Comparison of ENCODE assay signal across 14 cellular contexts in the genomic region with DNA sequence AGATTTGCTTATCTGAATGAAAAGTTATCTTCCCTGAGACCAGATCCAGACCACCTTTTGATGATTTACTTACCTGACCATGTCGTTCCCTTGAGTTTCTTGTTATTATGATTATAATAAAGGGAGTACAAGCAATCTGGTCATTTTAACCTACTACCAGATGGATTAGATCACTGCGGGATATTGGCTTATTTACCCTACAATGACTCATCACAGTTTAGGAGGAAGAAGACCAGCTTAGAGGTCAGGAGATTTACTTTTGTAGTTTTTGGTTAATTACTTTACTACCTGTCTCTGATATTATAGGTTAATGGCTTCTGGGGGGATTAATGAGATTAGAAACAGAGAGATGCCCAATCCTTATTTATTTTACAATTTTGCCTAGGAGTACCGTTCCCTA. TPM values are rescaled to one million over a fixed set of nuclear protein-coding genes. Genes with fewer than 3 reads are reported as not detected.
DNase-seq lines count a peak whose midpoint lies in the region; ATAC-seq, FAIRE-seq and TF ChIP-seq lines count a peak whose summit lies in the region.
"Had no signal": no experiment of that assay in that cellular context is flagged by ENCODE, and none has a peak within 500 bp of the region (broad histone marks: within the 10 kb centered on the region; RNA-seq: fewer than 3 reads in every experiment).

No MANE protein-coding gene starts in this region.

- no peaks in the 10 kb centered on the region for H3K36me3 ChIP-seq in astrocyte (ENCODE audit: insufficient read depth, low read length)
- no peaks in the 10 kb centered on the region for H3K36me3 ChIP-seq in HepG2 (replicated peaks in 1 of 2; ENCODE audit: control insufficient read depth in 1 of 2, insufficient read depth in 2 of 2, low read length in 2 of 2)

- CTCF ChIA-PET in HepG2 (lab: Yijun Ruan, JAX; ENCODE audit: low intra/inter-chr PET ratio, low total read pairs) = no interaction called here

- intact Hi-C loops in HepG2 (cut with micrococcal nuclease; ENCODE audit: unreplicated experiment) = no loop called here

- H3K4me3 ChIP-seq in astrocyte (ENCODE audit: insufficient read depth, low read depth, low read length) (no peak overlapping the region), HepG2 (replicated peaks in 1 of 3; ENCODE audit: insufficient read depth in 1 of 3, low read depth in 2 of 3, low read length in 3 of 3) (no peak overlapping the region)

- H3K4me2 ChIP-seq in astrocyte (ENCODE audit: low read length) (no peak overlapping the region), HepG2 (ENCODE audit: low read depth, low read length) (no peak overlapping the region)

- TF ChIP-seq RAD21 in HepG2 (CRISPR knock-in tag; IDR thresholded peaks at IDR 0.05) = no peak

- WGBS in HepG2 (ENCODE audit: low lambda C conversion rate) = 3% methylated on average over 3 of the region's 3 CpGs

- ATAC-seq in HepG2 (no peak), HG03442 (IDR thresholded peaks at IDR 0.05; ENCODE audit: unreplicated experiment) (no peak), GM21381 (IDR thresholded peaks at IDR 0.05; ENCODE audit: unreplicated experiment) (no peak)

- H3K4me3 Mint-ChIP-seq in astrocyte (ENCODE audit: unreplicated experiment) = no peak overlapping the region
- H3K4me3 Mint-ChIP-seq: CD4-positive, CD25-positive, alpha-beta regulatory T cell had no signal

- H3K79me2 ChIP-seq in astrocyte (ENCODE audit: insufficient read depth, low read length) (no peaks in the 10 kb centered on the region), HepG2 (ENCODE audit: insufficient read depth, low read length) (no peaks in the 10 kb centered on the region)

- H2AFZ ChIP-seq in astrocyte (ENCODE audit: low read depth, low read length) (no peak overlapping the region), HepG2 (ENCODE audit: low read length) (no peak overlapping the region)

- H3K9ac ChIP-seq in astrocyte (ENCODE audit: low read length) = no peak overlapping the region
- H3K9ac ChIP-seq in HepG2 (ENCODE audit: insufficient read depth, low read depth, low read length) = no peak overlapping the region

- TF ChIP-seq EP300 in HepG2 (IDR thresholded peaks at IDR 0.05; ENCODE audit: low read depth in 2 of 2, low read length in 2 of 2) (no peak), HepG2 (CRISPR knock-in tag; IDR thresholded peaks at IDR 0.05; ENCODE audit: borderline replicate concordance) (no peak)

- in situ Hi-C loops in HepG2 (cut with HindIII; ENCODE audit: extremely low pct_ligation_motif_present, low pct_unique_long_range_greater_than_20kb) = no loop called here

- TF ChIP-seq CTCF in astrocyte (IDR thresholded peaks at IDR 0.05; ENCODE audit: insufficient read depth, low read depth, low read length) (no peak), HepG2 (CRISPR knock-in tag; IDR thresholded peaks at IDR 0.05) (no peak)

- no peaks in the 10 kb centered on the region for H3K9me3 ChIP-seq in astrocyte (ENCODE audit: insufficient read depth, low read depth, low read length)
- H3K9me3 ChIP-seq in HepG2 (ENCODE audit: low read length) = no peaks in the 10 kb centered on the region

- POLR2A ChIA-PET in HepG2 (lab: Yijun Ruan, JAX) = no interaction called here

- peak; percentile 9 for DNase-seq in DMS 273 (lab: John Stamatoyannopoulos, UW; ENCODE audit: unreplicated experiment)
- DNase-seq in DMS 273 treated with DMSO at 0.1 percent for 48 hours (lab: John Stamatoyannopoulos, UW) = no peak
- DNase-seq in NCI-H2029 (lab: John Stamatoyannopoulos, UW) = peak; percentile 78
- DNase-seq in astrocyte (ENCODE audit: low read depth) = peak; percentile 62
- DNase-seq in HepG2 (ENCODE audit: low spot score) = peak; percentile 7
- DNase-seq in hippocampal formation (lab: John Stamatoyannopoulos, UW) = no peak
- DNase-seq: 8988T; amygdala; CD4-positive, CD25-positive, alpha-beta regulatory T cell; NCI-H526; SIG-M5 had no signal

- H3K27ac ChIP-seq in astrocyte (ENCODE audit: low read depth, low read length) (no peak overlapping the region), HepG2 (ENCODE audit: extremely low read length, insufficient read depth, low read length) (no peak overlapping the region)
- H3K27ac ChIP-seq: HL-60 had no signal

- no peaks in the 10 kb centered on the region for H3K27me3 ChIP-seq in astrocyte (ENCODE audit: insufficient read depth, low read length)
- H3K27me3 ChIP-seq in HepG2 (ENCODE audit: control insufficient read depth in 1 of 2, insufficient read depth in 2 of 2, low read length in 2 of 2) = no peaks in the 10 kb centered on the region

- H4K20me1 ChIP-seq in astrocyte (ENCODE audit: insufficient read depth, low read length) = no peaks in the 10 kb centered on the region
- no peaks in the 10 kb centered on the region for H4K20me1 ChIP-seq in HepG2 (ENCODE audit: insufficient read depth, low read length)

- peaks cover 28% of the 10 kb centered on the region for H3K4me1 Mint-ChIP-seq in astrocyte (ENCODE audit: low read depth, unreplicated experiment)
- H3K4me1 Mint-ChIP-seq: CD4-positive, CD25-positive, alpha-beta regulatory T cell had no signal

- no peaks in the 10 kb centered on the region for H3K9me3 Mint-ChIP-seq in astrocyte (ENCODE audit: unreplicated experiment)

- no peak for TF ChIP-seq POLR2A in HepG2 (IDR thresholded peaks at IDR 0.05; ENCODE audit: insufficient read depth in 1 of 2, low read depth in 2 of 2, low read length in 2 of 2)

- FAIRE-seq in astrocyte (lab: Jason Lieb, UNC) (no peak), HepG2 (lab: Jason Lieb, UNC) (no peak)

- H3K4me1 ChIP-seq in astrocyte (ENCODE audit: insufficient read depth, low read length) = no peaks in the 10 kb centered on the region
- H3K4me1 ChIP-seq in HepG2 (ENCODE audit: insufficient read depth, low read length) = no peaks in the 10 kb centered on the region

- H3K27ac Mint-ChIP-seq in astrocyte (ENCODE audit: unreplicated experiment) = no peak overlapping the region
- H3K27ac Mint-ChIP-seq: CD4-positive, CD25-positive, alpha-beta regulatory T cell had no signal

- H3K27me3 Mint-ChIP-seq in astrocyte (ENCODE audit: low read depth, unreplicated experiment) = no peaks in the 10 kb centered on the region

- H3K36me3 Mint-ChIP-seq in astrocyte (ENCODE audit: low read depth, unreplicated experiment) = no peaks in the 10 kb centered on the region
- H3K36me3 Mint-ChIP-seq: CD4-positive, CD25-positive, alpha-beta regulatory T cell had no signal

- BruUV-seq in HepG2 (replicated peaks; lab: Mats Ljungman, UMichigan) = no TSS peak

TF ChIP-seq in HepG2, 621 proteins besides CTCF, POLR2A, EP300 and RAD21:
- TF ChIP-seq SIN3B (IDR thresholded peaks at IDR 0.05; ENCODE audit: low read length) (no peak), FOXA3 (CRISPR knock-in tag; IDR thresholded peaks at IDR 0.05) (0 out of 2 replicates have a peak, but pooled peaks have one; percentile 18), ZMYM4 (CRISPR knock-in tag; IDR thresholded peaks at IDR 0.05) (no peak)

RNA-seq across cellular contexts. Expression of a gene that starts 10.7 kb away (rescaled TPM):
- 64.1 and 74.6 TPM in 2 replicates for total RNA-seq in astrocyte
- total RNA-seq in HepG2 (2016; rRNA removed; fragmentation: Illumina TruSeq; extraction: Trizol) = 1.5 and 2.2 TPM in 2 replicates
- total RNA-seq in HepG2 (2016; cell fraction: cytosol; rRNA removed; fragmentation: Illumina TruSeq; extraction: Trizol; ENCODE audit: low read depth) = 0.71 and 1.9 TPM in 2 replicates
- total RNA-seq in HepG2 (2016; cell fraction: insoluble cytoplasmic fraction; rRNA removed; fragmentation: Illumina TruSeq; extraction: Trizol) = 1.2 and 1.3 TPM in 2 replicates
- total RNA-seq in HepG2 (2016; cell fraction: membrane; rRNA removed; fragmentation: Illumina TruSeq; extraction: Trizol) = 1.8 and 2.9 TPM in 2 replicates
- 0.90 and 1.4 TPM in 2 replicates for total RNA-seq in HepG2 (2016; cell fraction: nucleus; rRNA removed; fragmentation: Illumina TruSeq; extraction: Trizol)
- 0.97 and 1.4 TPM in 2 replicates for polyA plus RNA-seq in HepG2 (2011; rRNA removed)
- 0.58 and 1.0 TPM in 2 replicates for polyA plus RNA-seq in HepG2 (2011; cell fraction: cytosol; rRNA removed)
- polyA plus RNA-seq in HepG2 (2011; cell fraction: nucleus; rRNA removed) = 0.69 and 1.1 TPM in 2 replicates
- 1.3 and 1.4 TPM in 2 replicates for polyA plus RNA-seq in HepG2 (2012)
- 1.8 and 2.2 TPM in 2 replicates for polyA plus RNA-seq in HepG2 (2016; cell fraction: cytosol; fragmentation: Illumina TruSeq; extraction: Trizol; ENCODE audit: low read depth)
- 2.6 TPM in 2 replicates for polyA plus RNA-seq in HepG2 (2016; cell fraction: insoluble cytoplasmic fraction; fragmentation: Illumina TruSeq; extraction: Trizol; ENCODE audit: low read depth)
- 2.4 and 3.0 TPM in 2 replicates for polyA plus RNA-seq in HepG2 (2016; cell fraction: membrane; fragmentation: Illumina TruSeq; extraction: Trizol; ENCODE audit: low read depth)
- polyA plus RNA-seq in HepG2 (2016; cell fraction: nucleus; fragmentation: Illumina TruSeq; extraction: Trizol; ENCODE audit: insufficient read depth, low read depth) = 1.9 and 2.3 TPM in 2 replicates
- 0.20 TPM in 1 of 2 replicates, not detected in the other for polyA minus RNA-seq in HepG2 (2011; rRNA and poly(A)+ RNA removed; ENCODE audit: low replicate concordance)
- polyA minus RNA-seq in HepG2 (2011; cell fraction: cytosol; rRNA and poly(A)+ RNA removed) = not detected in 2 replicates
- polyA minus RNA-seq in HepG2 (2011; cell fraction: nucleus; rRNA and poly(A)+ RNA removed) = 2.5 and 2.8 TPM in 2 replicates

Comparison
In these comparisons a context has a peak if more than half of its experiments do, and no peak if none do; other contexts are left out.
1. DNase-seq: peak in DMS 273 (single experiment), NCI-H2029 (single experiment), astrocyte (single experiment) and HepG2 (single experiment); none in DMS 273 treated with DMSO at 0.1 percent for 48 hours (single experiment) and hippocampal formation (0 of 2).
2. RNA of a gene that starts 10.7 kb away (total RNA-seq): 64.1 to 74.6 TPM in astrocyte; 0.71 to 2.9 TPM in HepG2; every median in the first group is over 10 times any median in the second.